ENCODE assay signal across 8 cellular contexts in the genomic region with DNA sequence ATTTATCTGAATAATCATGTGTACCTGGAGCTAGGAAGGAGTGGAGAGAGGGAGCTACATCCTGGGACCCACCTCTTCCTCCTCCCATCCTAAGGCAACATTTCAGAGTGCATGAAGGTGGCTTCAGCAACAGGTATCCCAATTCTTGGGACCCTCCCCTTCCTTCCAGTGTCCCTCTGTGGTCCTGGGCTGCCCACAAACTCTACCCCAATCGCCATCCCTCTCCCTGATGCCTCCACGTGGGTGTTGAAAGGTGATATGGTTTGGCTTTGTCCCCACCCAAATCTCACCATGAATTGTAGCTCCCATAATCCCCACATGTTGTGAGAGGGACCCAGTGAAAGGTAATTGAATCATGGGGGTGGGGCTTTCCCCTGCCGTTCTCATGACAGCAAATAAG.
"Had no signal": no experiment of that assay in that cellular context is flagged by ENCODE, and none has a peak within 500 bp of the region (broad histone marks: within the 10 kb centered on the region; RNA-seq: fewer than 3 reads in every experiment).

No MANE protein-coding gene starts in this region.

- H3K4me3 ChIP-seq: GM23248, GM23338, HAP-1 had no signal

- H2AFZ ChIP-seq: GM23248, GM23338 had no signal

- H3K4me1 ChIP-seq: HAP-1 had no signal

- H3K27ac ChIP-seq: GM23248 had no signal

- H3K9me3 ChIP-seq: HAP-1 had no signal

- H3K4me2 ChIP-seq: GM23338 had no signal

- H3K27ac Mint-ChIP-seq: GM23338, H9, HFFc6 had no signal

- H3K36me3 ChIP-seq: HAP-1 had no signal

- DNase-seq: GM23248, GOT3, H7, H9, HCEC 1CT, HFFc6 had no signal

- H3K4me1 Mint-ChIP-seq: GM23338, H9 had no signal

- H3K4me3 Mint-ChIP-seq: GM23338, H9, HFFc6 had no signal
